Comparison of ENCODE assay signal across 1 cellular context in genomic region chr11:69448471-69449284, GRCh38.
TF ChIP-seq lines count a peak whose summit lies in the region.

No MANE protein-coding gene starts in this region.

TF ChIP-seq in HepG2, 621 proteins besides CTCF, POLR2A, EP300 and RAD21 (continued from another document):
- TF ChIP-seq ZNF362 (CRISPR knock-in tag; IDR thresholded peaks at IDR 0.05; ENCODE audit: borderline replicate concordance) = no peak
- TF ChIP-seq TAF15 (IDR thresholded peaks at IDR 0.05; ENCODE audit: low read depth, low read length, poor library complexity, severe bottlenecking) = no peak
- TF ChIP-seq ZFY (CRISPR knock-in tag; IDR thresholded peaks at IDR 0.05) = no peak
- 0 out of 2 replicates have a peak, but pooled peaks have one; percentile 27 for TF ChIP-seq USF2 (IDR thresholded peaks at IDR 0.05; ENCODE audit: low read depth, low read length)
- TF ChIP-seq USF2 (CRISPR knock-in tag; IDR thresholded peaks at IDR 0.05; ENCODE audit: borderline replicate concordance) = no peak
- TF ChIP-seq TBP (CRISPR knock-in tag; IDR thresholded peaks at IDR 0.05) = no peak
- no peak for TF ChIP-seq GPBP1L1 (CRISPR knock-in tag; IDR thresholded peaks at IDR 0.05)
- TF ChIP-seq ZNF34 (CRISPR knock-in tag; IDR thresholded peaks at IDR 0.05; ENCODE audit: borderline replicate concordance) = no peak
- peak; percentile 37; the same call in 1 of the 2 replicates for TF ChIP-seq RAD51 (IDR thresholded peaks at IDR 0.05; ENCODE audit: borderline replicate concordance)
- TF ChIP-seq SNRNP70 (IDR thresholded peaks at IDR 0.05; ENCODE audit: low read depth, low read length) = no peak
TF ChIP-seq in HepG2: peak in this region for 2.
